In the genomic region with DNA sequence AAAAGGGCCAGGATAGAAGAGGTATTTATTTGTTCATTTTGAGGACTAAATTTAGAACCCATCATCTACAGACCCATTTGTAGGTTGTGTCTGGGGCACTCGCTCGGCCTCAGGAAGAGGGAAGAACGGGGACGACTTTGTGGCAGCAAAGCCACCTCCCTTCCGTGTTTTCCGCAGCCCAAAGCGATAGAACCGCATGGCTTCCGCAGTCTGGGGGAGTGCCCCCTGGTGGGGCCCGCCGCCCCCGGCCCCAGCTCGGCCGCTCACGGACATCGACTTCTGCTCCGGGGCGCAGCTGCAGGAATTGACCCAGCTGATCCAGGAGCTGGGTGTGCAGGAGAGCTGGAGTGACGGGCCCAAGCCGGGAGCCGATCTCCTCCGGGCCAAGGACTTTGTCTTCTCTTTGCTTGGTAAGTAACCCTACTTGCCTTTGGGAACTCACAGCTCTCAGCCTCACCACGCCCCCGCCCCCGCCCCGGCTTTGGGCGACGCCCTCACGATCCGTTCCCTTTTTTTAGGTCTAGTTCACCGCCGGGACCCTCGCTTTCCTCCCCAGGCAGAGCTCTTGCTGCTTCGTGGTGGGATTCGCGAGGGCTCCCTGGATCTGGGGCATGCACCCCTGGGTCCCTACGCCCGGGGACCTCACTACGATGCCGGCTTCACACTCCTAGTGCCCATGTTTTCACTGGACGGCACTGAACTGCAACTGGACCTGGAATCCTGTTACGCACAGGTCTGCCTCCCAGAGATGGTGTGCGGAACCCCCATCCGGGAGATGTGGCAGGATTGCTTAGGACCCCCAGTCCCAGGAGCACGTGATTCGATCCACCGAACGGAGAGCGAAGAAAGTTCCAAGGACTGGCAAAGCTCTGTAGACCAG, we compare ENCODE assay signal across 8 cellular contexts. TPM values are rescaled to one million over a fixed set of nuclear protein-coding genes. Genes with fewer than 3 reads are reported as not detected.
DNase-seq lines count a peak whose midpoint lies in the region; ATAC-seq and TF ChIP-seq lines count a peak whose summit lies in the region.

No MANE protein-coding gene starts in this region.

- H3K79me2 ChIP-seq in OCI-LY3 (ENCODE audit: low read length), result no peaks in the 10 kb centered on the region

- 0 out of 2 replicates have a peak overlapping the region, but pooled peaks have one; percentile 47 for H2AFZ ChIP-seq in OCI-LY3 (ENCODE audit: low read depth, low read length)

- peaks cover 19% of the 10 kb centered on the region for H3K36me3 Mint-ChIP-seq in activated T-helper 2 cell treated with anti-CD3 and anti-CD28 coated beads, Interferon-gamma antibody, Interleukin-2, Interleukin-4, amounts not matched to agents 10 μg/mL and 5 μg/mL and 100 μg/mL, durations not matched to agents 14 hours and 24 hours and 36 hours (ENCODE audit: low read depth)

- peak overlapping the region; percentile 83 for H3K4me3 ChIP-seq in OCI-LY3 (ENCODE audit: low read length)

- H3K4me1 ChIP-seq in OCI-LY3 (ENCODE audit: low read length), result peaks cover 12% of the 10 kb centered on the region

- peak overlapping the region; percentile 44 for H3K27ac ChIP-seq in OCI-LY3 (ENCODE audit: low read length)

- no peaks in the 10 kb centered on the region for H4K20me1 ChIP-seq in OCI-LY3 (ENCODE audit: insufficient read depth, low read length)

- peak overlapping the region; percentile 95 for H3K27ac Mint-ChIP-seq in activated T-helper 2 cell treated with anti-CD3 and anti-CD28 coated beads, Interferon-gamma antibody, Interleukin-2, Interleukin-4, amounts not matched to agents 10 μg/mL and 5 μg/mL and 100 μg/mL, durations not matched to agents 14 hours and 24 hours and 36 hours

- no peaks in the 10 kb centered on the region for H3K36me3 ChIP-seq in OCI-LY3 (replicated peaks; ENCODE audit: low read depth, low read length)

- in situ Hi-C loops in GM13976 (cut with MboI; ENCODE audit: low sequenced_read_pairs, unreplicated experiment), result no loop called here

- H3K27me3 ChIP-seq in OCI-LY3 (ENCODE audit: low read depth, low read length), result 0 out of 2 replicates have a peak, but pooled peaks cover 3% of the 10 kb centered on the region

- TF ChIP-seq CTCF in GM13976 (IDR thresholded peaks at IDR 0.05; ENCODE audit: borderline replicate concordance, control extremely low read depth, extremely low read depth, insufficient read depth, missing control alignments) (peak; percentile 16), OCI-LY3 (IDR thresholded peaks at IDR 0.05; ENCODE audit: low read depth, low read length) (no peak)

- DNase-seq in GM13976 (ENCODE audit: low spot score) (peak; percentile 66), glomerular visceral epithelial cell (ENCODE audit: extremely low spot score) (peak; percentile 60), renal cortical epithelial cell (ENCODE audit: low read depth) (peak; percentile 28), amniotic stem cell (lab: John Stamatoyannopoulos, UW) (no peak)
- peak; percentile 73 for DNase-seq in activated T-helper 2 cell treated with anti-CD3 and anti-CD28 coated beads, Interferon-gamma antibody, Interleukin-2, Interleukin-4, amounts not matched to agents 10 μg/mL and 5 μg/mL and 100 μg/mL, durations not matched to agents 14 hours and 24 hours and 36 hours (ENCODE audit: low spot score)

- intact Hi-C loops in activated T-helper 2 cell treated with anti-CD3 and anti-CD28 coated beads, Interferon-gamma antibody, Interleukin-2, Interleukin-4, amounts not matched to agents 10 μg/mL and 5 μg/mL and 100 μg/mL, durations not matched to agents 14 hours and 24 hours and 36 hours (cut with micrococcal nuclease), result loop anchor here (1.0 to 5.0 kb wide), 7 partner anchors 19 to 621 kb away; a partner anchor contains a TSS

- ATAC-seq in HG02884 (IDR thresholded peaks at IDR 0.05; ENCODE audit: unreplicated experiment), result peak; percentile 9
- ATAC-seq in HG02981 (IDR thresholded peaks at IDR 0.05; ENCODE audit: unreplicated experiment), result no peak

- H3K27me3 Mint-ChIP-seq in activated T-helper 2 cell treated with anti-CD3 and anti-CD28 coated beads, Interferon-gamma antibody, Interleukin-2, Interleukin-4, amounts not matched to agents 10 μg/mL and 5 μg/mL and 100 μg/mL, durations not matched to agents 14 hours and 24 hours and 36 hours (ENCODE audit: low read depth), result peaks cover 13% of the 10 kb centered on the region

- H3K9me3 ChIP-seq in OCI-LY3 (ENCODE audit: insufficient read depth, low read length), result no peaks in the 10 kb centered on the region

- H3K4me2 ChIP-seq in OCI-LY3 (ENCODE audit: low read length), result peak overlapping the region; percentile 84

- peak overlapping the region; percentile 85 for H3K4me3 Mint-ChIP-seq in activated T-helper 2 cell treated with anti-CD3 and anti-CD28 coated beads, Interferon-gamma antibody, Interleukin-2, Interleukin-4, amounts not matched to agents 10 μg/mL and 5 μg/mL and 100 μg/mL, durations not matched to agents 14 hours and 24 hours and 36 hours (ENCODE audit: low read depth)

- H3K9me3 Mint-ChIP-seq in activated T-helper 2 cell treated with anti-CD3 and anti-CD28 coated beads, Interferon-gamma antibody, Interleukin-2, Interleukin-4, amounts not matched to agents 10 μg/mL and 5 μg/mL and 100 μg/mL, durations not matched to agents 14 hours and 24 hours and 36 hours, result no peaks in the 10 kb centered on the region

- H3K9ac ChIP-seq in OCI-LY3 (ENCODE audit: low read length), result peak overlapping the region; percentile 63

- H3K4me1 Mint-ChIP-seq in activated T-helper 2 cell treated with anti-CD3 and anti-CD28 coated beads, Interferon-gamma antibody, Interleukin-2, Interleukin-4, amounts not matched to agents 10 μg/mL and 5 μg/mL and 100 μg/mL, durations not matched to agents 14 hours and 24 hours and 36 hours (ENCODE audit: low read depth), result peaks cover 30% of the 10 kb centered on the region

RNA-seq across cellular contexts. Expression of a gene that starts 0.7 kb away (rescaled TPM):
- total RNA-seq in activated T-helper 2 cell treated with anti-CD3 and anti-CD28 coated beads, Interferon-gamma antibody, Interleukin-2, Interleukin-4, amounts not matched to agents 10 μg/mL and 5 μg/mL and 100 μg/mL, durations not matched to agents 14 hours and 24 hours and 36 hours, result 13.4 and 14.8 TPM in 2 replicates
- 16.9 and 33.0 TPM in 2 replicates for total RNA-seq in renal cortical epithelial cell

RNA-seq across cellular contexts. Expression of a gene that starts 3.4 kb away (rescaled TPM):
- total RNA-seq in activated T-helper 2 cell treated with anti-CD3 and anti-CD28 coated beads, Interferon-gamma antibody, Interleukin-2, Interleukin-4, amounts not matched to agents 10 μg/mL and 5 μg/mL and 100 μg/mL, durations not matched to agents 14 hours and 24 hours and 36 hours, result 4.8 and 6.1 TPM in 2 replicates
- total RNA-seq in renal cortical epithelial cell, result 3.3 and 10.7 TPM in 2 replicates

RNA-seq across cellular contexts. Expression of a gene that starts 7.3 kb away (rescaled TPM):
- total RNA-seq in activated T-helper 2 cell treated with anti-CD3 and anti-CD28 coated beads, Interferon-gamma antibody, Interleukin-2, Interleukin-4, amounts not matched to agents 10 μg/mL and 5 μg/mL and 100 μg/mL, durations not matched to agents 14 hours and 24 hours and 36 hours, result not detected in 2 replicates
- total RNA-seq in renal cortical epithelial cell, result not detected in 2 replicates

RNA-seq across cellular contexts. Expression of a gene that starts 8.9 kb away (rescaled TPM):
- 6.6 and 6.9 TPM in 2 replicates for total RNA-seq in activated T-helper 2 cell treated with anti-CD3 and anti-CD28 coated beads, Interferon-gamma antibody, Interleukin-2, Interleukin-4, amounts not matched to agents 10 μg/mL and 5 μg/mL and 100 μg/mL, durations not matched to agents 14 hours and 24 hours and 36 hours
- total RNA-seq in renal cortical epithelial cell, result 15.3 and 26.0 TPM in 2 replicates

RNA-seq across cellular contexts. Expression of a gene that starts 10.5 kb away (rescaled TPM):
- not detected in 2 replicates for total RNA-seq in activated T-helper 2 cell treated with anti-CD3 and anti-CD28 coated beads, Interferon-gamma antibody, Interleukin-2, Interleukin-4, amounts not matched to agents 10 μg/mL and 5 μg/mL and 100 μg/mL, durations not matched to agents 14 hours and 24 hours and 36 hours
- not detected in 2 replicates for total RNA-seq in renal cortical epithelial cell
